ENCODE assay signal across 9 cellular contexts in the genomic region with DNA sequence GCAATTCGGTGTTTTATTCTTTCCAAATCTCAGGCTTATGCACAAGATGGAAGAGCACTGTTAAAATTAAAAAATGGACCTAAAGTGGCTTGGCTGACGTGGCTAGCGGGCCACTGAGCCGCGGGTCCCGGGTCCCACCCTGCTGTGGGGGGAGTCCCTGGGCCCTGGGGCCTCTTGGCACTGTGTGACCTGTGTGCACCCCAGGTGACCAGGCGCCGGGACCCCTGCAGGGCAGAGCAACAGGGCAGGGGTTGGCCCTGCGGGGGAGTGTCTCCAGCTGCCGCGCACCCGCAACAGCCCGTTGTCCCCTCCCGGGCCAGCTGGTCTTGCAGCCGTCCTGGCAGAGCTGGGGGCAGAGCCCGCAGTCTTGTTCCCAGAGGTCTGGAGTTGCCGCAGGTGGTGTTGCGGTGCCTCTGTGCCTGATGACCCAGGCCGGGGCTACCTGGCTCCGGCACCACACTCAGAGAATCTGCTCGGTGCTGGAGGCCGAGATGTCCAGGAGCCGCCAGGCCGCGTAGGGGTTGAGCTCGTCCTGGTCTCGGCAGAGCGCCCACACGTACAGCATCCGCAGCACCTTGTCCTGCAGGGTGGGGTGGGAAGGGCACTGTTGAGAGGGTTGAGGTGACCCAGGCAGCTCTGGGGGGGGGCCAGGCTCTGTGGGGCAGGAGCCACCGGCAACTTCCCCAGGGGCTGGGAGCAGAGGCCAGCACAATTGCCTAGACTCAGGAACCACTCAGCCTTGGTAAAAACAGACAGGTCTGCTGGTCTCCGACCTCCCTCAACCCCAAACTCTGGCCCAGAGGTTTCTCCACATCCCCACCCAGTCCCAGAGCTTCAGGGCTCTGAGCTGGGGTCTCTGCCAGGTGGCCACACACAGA. TPM values are rescaled to one million over a fixed set of nuclear protein-coding genes. Genes with fewer than 3 reads are reported as not detected.
A peak's percentile ranks its signal among the peaks of the same experiment; 100 is the strongest.
DNase-seq lines count a peak whose midpoint lies in the region; ATAC-seq and TF ChIP-seq lines count a peak whose summit lies in the region.
"Had no signal": no experiment of that assay in that cellular context is flagged by ENCODE, and none has a peak within 500 bp of the region (broad histone marks: within the 10 kb centered on the region; RNA-seq: fewer than 3 reads in every experiment).

No MANE protein-coding gene starts in this region.

- H3K9me3 Mint-ChIP-seq in Calu3 (ENCODE audit: low read depth, unreplicated experiment) (no peaks in the 10 kb centered on the region), endodermal cell (no peaks in the 10 kb centered on the region)

- H2BK15ac ChIP-seq in neuronal stem cell (ENCODE audit: low read length) = peak overlapping the region; percentile 1

- peaks cover 22% of the 10 kb centered on the region for H3K79me1 ChIP-seq in neuronal stem cell (ENCODE audit: low read depth, low read length)

- H3K23ac ChIP-seq in neuronal stem cell (ENCODE audit: low read depth, low read length, poor library complexity) = peak overlapping the region; percentile 91

- no peak overlapping the region for H3K4me2 ChIP-seq in neuronal stem cell (ENCODE audit: insufficient read depth, low read length, poor library complexity, severe bottlenecking)

- H3K27ac ChIP-seq in endodermal cell (ENCODE audit: low read depth, low read length) (no peak overlapping the region), neuronal stem cell (replicated peaks; ENCODE audit: low read length) (no peak overlapping the region)

- peak overlapping the region; percentile 61 for H2AK5ac ChIP-seq in neuronal stem cell (ENCODE audit: low read depth, low read length)

- H3K4me1 Mint-ChIP-seq in Calu3 (ENCODE audit: low read depth, unreplicated experiment) (peaks cover 8% of the 10 kb centered on the region), endodermal cell (peaks cover 4% of the 10 kb centered on the region)

- H3K27ac Mint-ChIP-seq in Calu3 (ENCODE audit: unreplicated experiment) (no peak overlapping the region), endodermal cell (peak overlapping the region; percentile 79)

- H3K4me3 Mint-ChIP-seq in Calu3 (ENCODE audit: low read depth, unreplicated experiment) = peak overlapping the region; percentile 50
- H3K4me3 Mint-ChIP-seq in endodermal cell = peak overlapping the region; percentile 62

- CTCF ChIA-PET in Calu3 (lab: Charles Lee) = interaction anchor here (1.0 kb wide), 1 partner anchor 16 kb away, joined by 7 read pairs; a partner anchor contains a TSS

- H3K36me3 Mint-ChIP-seq in Calu3 (ENCODE audit: insufficient read depth, unreplicated experiment) = peaks cover 41% of the 10 kb centered on the region
- H3K36me3 Mint-ChIP-seq in endodermal cell (ENCODE audit: low read depth) = peaks cover 16% of the 10 kb centered on the region

- no peaks in the 10 kb centered on the region for H3K4me1 ChIP-seq in endodermal cell (ENCODE audit: control insufficient read depth, insufficient read depth, low read length)
- H3K4me1 ChIP-seq in neuronal stem cell (ENCODE audit: control insufficient read depth in 2 of 2, insufficient read depth in 1 of 2, low read depth in 1 of 2, low read length in 2 of 2) = peaks cover 8 to 17% of the 10 kb centered on the region in 2 donors

- H3K27me3 Mint-ChIP-seq in Calu3 (ENCODE audit: unreplicated experiment) (no peaks in the 10 kb centered on the region), endodermal cell (ENCODE audit: insufficient read depth) (no peaks in the 10 kb centered on the region)

- no peak overlapping the region for H2BK120ac ChIP-seq in neuronal stem cell (ENCODE audit: low read depth, low read length)

- peak overlapping the region; percentile 21 for H3K14ac ChIP-seq in neuronal stem cell (ENCODE audit: low read length)

- H3K18ac ChIP-seq in neuronal stem cell (ENCODE audit: low read length) = no peak overlapping the region

- intact Hi-C loops in Calu3 (cut with micrococcal nuclease; ENCODE audit: unreplicated experiment) = no loop called here

- no TSS peak for BruUV-seq in Calu3 (replicated peaks; lab: Mats Ljungman, UMichigan)

- H3K9me3 ChIP-seq in endodermal cell (ENCODE audit: control insufficient read depth, low read length) = no peaks in the 10 kb centered on the region
- H3K9me3 ChIP-seq in neuronal stem cell (replicated peaks in 1 of 2; ENCODE audit: control insufficient read depth in 2 of 2, insufficient read depth in 1 of 2, low read depth in 1 of 2, low read length in 2 of 2) = no peaks in the 10 kb centered on the region

- TF ChIP-seq POLR2A in NB4 (IDR thresholded peaks at IDR 0.05; ENCODE audit: extremely low read depth, insufficient read length) = no peak

- H3K4me3 ChIP-seq in NB4 (ENCODE audit: low read depth, low read length) (no peak overlapping the region), endodermal cell (ENCODE audit: low read length) (no peak overlapping the region), neuronal stem cell (ENCODE audit: low read length in 2 of 2) (peak overlapping the region in 1 of 2 donors; percentile 59)

- peak overlapping the region; percentile 85 for H2AFZ ChIP-seq in neuronal stem cell (ENCODE audit: low read length)

- no peak overlapping the region for H4K91ac ChIP-seq in neuronal stem cell (ENCODE audit: low read depth, low read length, poor library complexity)

- no peak overlapping the region for H4K8ac ChIP-seq in neuronal stem cell (ENCODE audit: low read depth, low read length)

- H3K36me3 ChIP-seq in endodermal cell (ENCODE audit: control insufficient read depth, insufficient read depth, low read length) (peaks cover 28% of the 10 kb centered on the region), neuronal stem cell (replicated peaks in 1 of 2; ENCODE audit: control insufficient read depth in 2 of 2, insufficient read depth in 2 of 2, low read length in 2 of 2) (peaks cover 30 to 62% of the 10 kb centered on the region in 2 donors)

- H2BK12ac ChIP-seq in neuronal stem cell (ENCODE audit: low read length) = peak overlapping the region; percentile 25

- no peaks in the 10 kb centered on the region for H3K27me3 ChIP-seq in endodermal cell (ENCODE audit: control insufficient read depth, insufficient read depth, low read length, poor library complexity, severe bottlenecking)
- no peaks in the 10 kb centered on the region for H3K27me3 ChIP-seq in neuronal stem cell (ENCODE audit: control insufficient read depth in 3 of 3, insufficient read depth in 3 of 3, low read depth in 1 of 3, low read length in 3 of 3)

- WGBS in endodermal cell (ENCODE audit: insufficient coverage in 1 of 2, insufficient read length in 1 of 2), 2 experiments = 92 to 94% methylated on average over 18 to 32 of the region's 32 CpGs
- no CpG with 5 or more reads among the region's 32 CpGs for WGBS in neuronal stem cell (ENCODE audit: extremely low coverage in 2 of 2, insufficient read length in 2 of 2, insufficient replicate concordance in 1 of 2), 2 donors

- no peak for DNase-seq in Calu3
- peak; percentile 65 for DNase-seq in NB4 (ENCODE audit: low read depth)
- DNase-seq in endodermal cell = no peak
- no peak for DNase-seq in neuronal stem cell (ENCODE audit: low spot score)
- DNase-seq in GM03348 (ENCODE audit: low spot score) = no peak
- no peak for DNase-seq in UCSD-AML1 (lab: John Stamatoyannopoulos, UW; ENCODE audit: unreplicated experiment)

- TF ChIP-seq CTCF in Calu3 (IDR thresholded peaks at IDR 0.05; ENCODE audit: unreplicated experiment) (no peak), NB4 (IDR thresholded peaks at IDR 0.05; ENCODE audit: low read depth, low read length) (no peak), endodermal cell (conservative IDR thresholded peaks at IDR 0.05) (no peak)

- H3K4ac ChIP-seq in neuronal stem cell (ENCODE audit: low read length) = no peak overlapping the region

- H2BK5ac ChIP-seq in neuronal stem cell (ENCODE audit: low read length) = peak overlapping the region; percentile 75

- H3K9ac ChIP-seq in endodermal cell (ENCODE audit: extremely low read depth, low read length, poor library complexity, severe bottlenecking) (no peak overlapping the region), neuronal stem cell (ENCODE audit: low read depth, low read length, poor library complexity) (no peak overlapping the region)

- ATAC-seq in GM18907 (IDR thresholded peaks at IDR 0.05; ENCODE audit: unreplicated experiment) (no peak), GM21515 (IDR thresholded peaks at IDR 0.05; ENCODE audit: unreplicated experiment) (no peak)

RNA-seq across cellular contexts. Expression of a gene that starts 1.0 kb away (rescaled TPM):
- total RNA-seq in Calu3 (2022) (12.0 and 12.2 TPM in 2 replicates), endodermal cell (10 to 100 TPM; 60.1 to 87.2 TPM)
- 104 TPM for polyA plus RNA-seq in endodermal cell (2013, experiment 1 of 2)
- 105 TPM for polyA plus RNA-seq in endodermal cell (2013, experiment 2 of 2)
- polyA plus RNA-seq in neuronal stem cell (2013, experiment 1 of 2) = 136 TPM
- polyA plus RNA-seq in neuronal stem cell (2013, experiment 2 of 2) = 129 TPM

RNA-seq across cellular contexts. Expression of a gene that starts 6.8 kb away (rescaled TPM):
- total RNA-seq in Calu3 (2022) (12.1 and 16.4 TPM in 2 replicates), endodermal cell (10 to 100 TPM; 11.9 to 14.2 TPM)
- 30.4 TPM for polyA plus RNA-seq in endodermal cell (2013, experiment 1 of 2)
- 26.9 TPM for polyA plus RNA-seq in endodermal cell (2013, experiment 2 of 2)
- 35.6 TPM for polyA plus RNA-seq in neuronal stem cell (2013, experiment 1 of 2)
- polyA plus RNA-seq in neuronal stem cell (2013, experiment 2 of 2) = 32.9 TPM

RNA-seq across cellular contexts. Expression of a gene that starts 12.3 kb away (rescaled TPM):
- total RNA-seq in Calu3 (2022) (0.94 and 1.6 TPM in 2 replicates), endodermal cell (1 to 10 TPM in 1 of 2 donors, under 1 TPM in 1; 0.84 to 2.2 TPM)
- 1.3 TPM for polyA plus RNA-seq in endodermal cell (2013, experiment 1 of 2)
- polyA plus RNA-seq in endodermal cell (2013, experiment 2 of 2) = 0.58 TPM
- 1.3 TPM for polyA plus RNA-seq in neuronal stem cell (2013, experiment 1 of 2)
- 1.9 TPM for polyA plus RNA-seq in neuronal stem cell (2013, experiment 2 of 2)
- total RNA-seq: H4 had no signal

RNA-seq across cellular contexts. Expression of a gene that starts 16.5 kb away (rescaled TPM):
- total RNA-seq in Calu3 (2022) (55.0 and 57.8 TPM in 2 replicates), endodermal cell (10 to 100 TPM; 78.1 to 80.0 TPM)
- polyA plus RNA-seq in endodermal cell (2013, experiment 1 of 2) = 50.1 TPM
- polyA plus RNA-seq in endodermal cell (2013, experiment 2 of 2) = 44.7 TPM
- polyA plus RNA-seq in neuronal stem cell (2013, experiment 1 of 2) = 50.7 TPM
- polyA plus RNA-seq in neuronal stem cell (2013, experiment 2 of 2) = 56.0 TPM

RNA-seq across cellular contexts. Expression of a gene that starts 23.3 kb away (rescaled TPM):
- total RNA-seq in Calu3 (2022) = 27.0 and 28.0 TPM in 2 replicates
- total RNA-seq in endodermal cell = 10 to 100 TPM; 33.4 to 40.0 TPM
- 34.8 TPM for polyA plus RNA-seq in endodermal cell (2013, experiment 1 of 2)
- polyA plus RNA-seq in endodermal cell (2013, experiment 2 of 2) = 32.3 TPM
- polyA plus RNA-seq in neuronal stem cell (2013, experiment 1 of 2) = 32.5 TPM
- polyA plus RNA-seq in neuronal stem cell (2013, experiment 2 of 2) = 32.3 TPM
